ENCODE assay signal across 1 cellular context in genomic region chr21:34027727-34028461, GRCh38.
TF ChIP-seq lines count a peak whose summit lies in the region.

No MANE protein-coding gene starts in this region.

TF ChIP-seq in K562, 482 proteins besides CTCF, POLR2A, EP300 and RAD21:
- TF ChIP-seq FOSL1 (tag; conservative IDR thresholded peaks at IDR 0.05): 0 out of 2 replicates have a peak, but pooled peaks have one; percentile 8
- TF ChIP-seq MNT (conservative IDR thresholded peaks at IDR 0.05): 0 out of 4 replicates have a peak, but pooled peaks of 1 of the 2 experiments have one; percentile 14
- no peak for TF ChIP-seq BDP1 (IDR thresholded peaks at IDR 0.05; ENCODE audit: insufficient read depth, insufficient read length)
- TF ChIP-seq CBFA2T3 (IDR thresholded peaks at IDR 0.05): peak; percentile 26; the same call in 1 of the 2 replicates
- 0 out of 2 replicates have a peak, but pooled peaks have one; percentile 19 for TF ChIP-seq BHLHE40 (IDR thresholded peaks at IDR 0.05; ENCODE audit: low read length)
- no peak for TF ChIP-seq ZBED1 (IDR thresholded peaks at IDR 0.05)
- TF ChIP-seq JUND (IDR thresholded peaks at IDR 0.05; ENCODE audit: borderline replicate concordance, low read depth, low read length): 0 out of 2 replicates have a peak, but pooled peaks have one; percentile 5
- no peak for TF ChIP-seq JUND (tag; IDR thresholded peaks at IDR 0.05; ENCODE audit: borderline replicate concordance, low read depth, low read length)
- 0 out of 4 replicates have a peak, but pooled peaks of 1 of the 2 experiments have one; percentile 49 for TF ChIP-seq FOXK2 (conservative IDR thresholded peaks at IDR 0.05 in 1 of 2, IDR thresholded peaks at IDR 0.05 in 1 of 2; ENCODE audit: low read depth in 2 of 2)
- 0 out of 2 replicates have a peak, but pooled peaks have one; percentile 20 for TF ChIP-seq ZNF134 (CRISPR knock-in tag; conservative IDR thresholded peaks at IDR 0.05)
- peak; percentile 29 for TF ChIP-seq PRDM10 (IDR thresholded peaks at IDR 0.05; ENCODE audit: partially characterized antibody)
- TF ChIP-seq TCF3 (CRISPR knock-in tag; IDR thresholded peaks at IDR 0.05): 0 out of 2 replicates have a peak, but pooled peaks have one; percentile 14
- TF ChIP-seq CREB5 (CRISPR knock-in tag; IDR thresholded peaks at IDR 0.05): no peak
- TF ChIP-seq RBBP5 (IDR thresholded peaks at IDR 0.05; ENCODE audit: borderline replicate concordance, insufficient read depth, low read length, poor library complexity, severe bottlenecking): no peak
